ENCODE assay signal across 8 cellular contexts in genomic region chr5:79990598-79991507, GRCh38. TPM values are rescaled to one million over a fixed set of nuclear protein-coding genes. Genes with fewer than 3 reads are reported as not detected.
DNase-seq lines count a peak whose midpoint lies in the region; ATAC-seq and TF ChIP-seq lines count a peak whose summit lies in the region.

Gene MTX3 (minus strand): TSS chr5:79991262. CDS start chr5:79991238, 24 bp downstream.

- H3K27me3 ChIP-seq in right cardiac atrium (ENCODE audit: control insufficient read depth, insufficient read depth) (no peaks in the 10 kb centered on the region), psoas muscle (ENCODE audit: insufficient read depth in 3 of 3, low read length in 2 of 3) (no peaks in the 10 kb centered on the region)

- peaks cover 0 to 40% of the 10 kb centered on the region in 2 donors for H3K36me3 ChIP-seq in psoas muscle (ENCODE audit: insufficient read depth in 1 of 2, low read depth in 1 of 2)
- H3K36me3 ChIP-seq in urinary bladder (ENCODE audit: insufficient read depth): peaks cover 5% of the 10 kb centered on the region

- intact Hi-C loops in right cardiac atrium (cut with DNase I) (no loop called here), psoas muscle (cut with DNase I) (no loop called here)

- TF ChIP-seq CTCF in GM12865 (IDR thresholded peaks at IDR 0.05; ENCODE audit: insufficient read depth, low read depth, low read length, missing control alignments) (no peak), psoas muscle (IDR thresholded peaks at IDR 0.05) (no peak)

- H3K4me1 ChIP-seq in right cardiac atrium (ENCODE audit: control insufficient read depth, insufficient read depth, low read length) (peaks cover 2% of the 10 kb centered on the region), psoas muscle (peaks cover 12% of the 10 kb centered on the region), urinary bladder (ENCODE audit: insufficient read depth) (peaks cover 1% of the 10 kb centered on the region)

- peak within 1 kb of the TSS; percentile 90 for H3K4me3 ChIP-seq in GM12865 (ENCODE audit: low read depth, low read length)
- H3K4me3 ChIP-seq in right cardiac atrium (ENCODE audit: low read length): peak within 1 kb of the TSS; percentile 92
- H3K4me3 ChIP-seq in psoas muscle: peak within 1 kb of the TSS; percentile 84
- H3K4me3 ChIP-seq in urinary bladder (ENCODE audit: low read depth, low read length): peak within 1 kb of the TSS; percentile 87

- WGBS in right cardiac atrium: 2% methylated on average over 50 of the region's 50 CpGs
- WGBS in psoas muscle, 3 donors: 1% methylated on average over 38 to 50 of the region's 50 CpGs
- 1% methylated on average over 50 of the region's 50 CpGs for WGBS in urinary bladder

- peak; percentile 90 for DNase-seq in GM12865 (ENCODE audit: low read depth)
- DNase-seq in NCI-H1694 treated with DMSO at 0.1 percent for 48 hours (lab: John Stamatoyannopoulos, UW): peak; percentile 76
- peak; percentile 58 to 96 (median 78) for DNase-seq in T-helper 2 cell
- peak; percentile 33 to 91 (median 74) for DNase-seq in anterior cingulate cortex (lab: John Stamatoyannopoulos, UW)
- peak; percentile 90 to 95 (median 93) for DNase-seq in right cardiac atrium
- DNase-seq in psoas muscle: peak; percentile 89 to 93

- H3K9me3 ChIP-seq in right cardiac atrium (ENCODE audit: control insufficient read depth, low read length) (no peaks in the 10 kb centered on the region), psoas muscle (no peaks in the 10 kb centered on the region)

- H3K27ac ChIP-seq in right cardiac atrium (ENCODE audit: low read length) (peak within 1 kb of the TSS; percentile 36), psoas muscle (peak within 1 kb of the TSS; percentile 77), urinary bladder (ENCODE audit: low read depth) (peak within 1 kb of the TSS; percentile 72)

- ATAC-seq in HG02763 (IDR thresholded peaks at IDR 0.05; ENCODE audit: unreplicated experiment): peak; percentile 93
- ATAC-seq in right cardiac atrium: peak; percentile 97 to 98
- peak; percentile 92 to 99 (median 97) for ATAC-seq in psoas muscle

RNA-seq across cellular contexts. Expression of gene MTX3, which starts in this region (rescaled TPM):
- 10 to 100 TPM; 10.4 to 13.7 (median 11.0) TPM for total RNA-seq in right cardiac atrium
- 3.7 TPM for polyA plus RNA-seq in right cardiac atrium
- total RNA-seq in psoas muscle: 10 to 100 TPM; 10.4 to 16.7 (median 13.1) TPM
- polyA plus RNA-seq in psoas muscle: 10 to 100 TPM in 2 of 3 donors, 1 to 10 TPM in 1; 4.8 to 15.6 (median 11.5) TPM
- 33.3 TPM for total RNA-seq in urinary bladder
- 8.9 TPM for polyA plus RNA-seq in urinary bladder

Comparison
In these comparisons a context has a peak if more than half of its experiments do, and no peak if none do; other contexts are left out.
1. Peak in every context shown above with its lines: DNase-seq, ATAC-seq, H3K4me3 ChIP-seq and H3K27ac ChIP-seq.